Comparison of ENCODE assay signal across 8 cellular contexts in the genomic region with DNA sequence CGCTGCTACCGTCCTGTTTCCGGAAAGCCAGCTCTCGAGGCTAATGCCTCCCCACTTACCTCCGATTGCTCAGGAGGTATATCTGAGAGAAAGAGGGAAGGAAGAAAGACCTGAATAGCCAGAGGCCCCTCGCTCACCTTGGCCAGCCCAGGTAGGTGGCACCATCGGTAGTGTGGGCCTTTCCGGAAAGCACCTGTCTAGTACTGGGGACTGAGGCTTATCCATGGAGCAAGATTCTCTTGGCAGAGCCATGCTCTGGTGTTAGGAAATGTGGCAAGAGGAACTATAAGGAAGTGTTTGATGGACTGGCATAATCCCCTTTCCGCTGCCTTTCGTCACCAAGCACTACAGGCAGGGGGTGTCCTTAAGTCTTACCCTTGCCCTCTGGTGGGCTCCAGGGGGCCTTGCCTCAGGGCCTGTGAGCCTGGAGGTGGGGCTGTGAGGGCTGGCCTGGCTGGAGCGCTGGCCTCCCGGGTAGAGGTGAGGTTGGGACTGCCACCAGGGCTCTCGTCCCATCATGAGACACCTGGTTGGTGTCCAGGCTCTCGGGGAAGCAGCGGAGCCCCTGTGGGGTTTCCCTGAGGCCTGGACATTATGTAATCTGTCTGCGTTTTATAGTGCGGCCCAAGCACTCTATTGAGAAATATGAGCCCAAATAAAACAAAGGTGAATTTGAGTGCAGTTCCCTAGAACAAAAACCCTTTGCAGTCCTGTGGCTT. TPM values are rescaled to one million over a fixed set of nuclear protein-coding genes. Genes with fewer than 3 reads are reported as not detected.
DNase-seq lines count a peak whose midpoint lies in the region; ATAC-seq and TF ChIP-seq lines count a peak whose summit lies in the region.

No MANE protein-coding gene starts in this region.

- no peak for DNase-seq in activated naive CD4-positive, alpha-beta T cell treated with anti-CD3 and anti-CD28 coated beads, Interleukin-2, amount 50 U/mL, for 72 hours (ENCODE audit: low spot score in 2 of 2)
- no peak for DNase-seq in activated naive CD8-positive, alpha-beta T cell treated with anti-CD3 and anti-CD28 coated beads, Interleukin-2, amount 10 ng/mL, durations not matched to agents 7 days and 5 days
- no peak for DNase-seq in tibial nerve (ENCODE audit: low spot score in 2 of 2)
- no peak for DNase-seq in putamen (ENCODE audit: low spot score)
- no peak for DNase-seq in NK-92 treated with Interleukin-12 subunit alpha and Interleukin-12 subunit beta, amount 100 ng/mL, for 24 hours (lab: John Stamatoyannopoulos, UW)

- peaks cover 71% of the 10 kb centered on the region for H3K4me1 Mint-ChIP-seq in activated naive CD4-positive, alpha-beta T cell treated with anti-CD3 and anti-CD28 coated beads, Interleukin-2, amount 50 U/mL, for 24 hours
- peaks cover 63% of the 10 kb centered on the region for H3K4me1 Mint-ChIP-seq in activated naive CD8-positive, alpha-beta T cell treated with anti-CD3 and anti-CD28 coated beads, Interleukin-2, amount 10 ng/mL, durations not matched to agents 7 days and 5 days

- POLR2A ChIA-PET in activated naive CD8-positive, alpha-beta T cell treated with anti-CD3 and anti-CD28 coated beads, Interleukin-2, amount 10 ng/mL, durations not matched to agents 7 days and 5 days (lab: Charles Lee) = interaction anchor here (1.6 to 3.1 kb wide), 2 partner anchors 22 to 133 kb away, joined by 5 to 24 read pairs; a partner anchor contains a TSS

- no peak overlapping the region for H3K27ac Mint-ChIP-seq in activated naive CD4-positive, alpha-beta T cell treated with anti-CD3 and anti-CD28 coated beads, Interleukin-2, amount 50 U/mL, for 24 hours
- H3K27ac Mint-ChIP-seq in activated naive CD4-positive, alpha-beta T cell treated with anti-CD3 and anti-CD28 coated beads, Interleukin-2, amount 50 U/mL, for 72 hours = no peak overlapping the region
- peak overlapping the region; percentile 90 for H3K27ac Mint-ChIP-seq in activated naive CD8-positive, alpha-beta T cell treated with anti-CD3 and anti-CD28 coated beads, Interleukin-2, amount 10 ng/mL, durations not matched to agents 7 days and 5 days

- no peaks in the 10 kb centered on the region for H3K9me3 Mint-ChIP-seq in activated naive CD4-positive, alpha-beta T cell treated with anti-CD3 and anti-CD28 coated beads, Interleukin-2, amount 50 U/mL, for 24 hours
- H3K9me3 Mint-ChIP-seq in activated naive CD4-positive, alpha-beta T cell treated with anti-CD3 and anti-CD28 coated beads, Interleukin-2, amount 50 U/mL, for 72 hours = peaks cover 3 to 5% of the 10 kb centered on the region in 2 donors
- H3K9me3 Mint-ChIP-seq in activated naive CD8-positive, alpha-beta T cell treated with anti-CD3 and anti-CD28 coated beads, Interleukin-2, amount 10 ng/mL, durations not matched to agents 7 days and 5 days = no peaks in the 10 kb centered on the region

- H3K27me3 Mint-ChIP-seq in activated naive CD4-positive, alpha-beta T cell treated with anti-CD3 and anti-CD28 coated beads, Interleukin-2, amount 50 U/mL, for 24 hours = no peaks in the 10 kb centered on the region
- peaks cover 8% of the 10 kb centered on the region for H3K27me3 Mint-ChIP-seq in activated naive CD8-positive, alpha-beta T cell treated with anti-CD3 and anti-CD28 coated beads, Interleukin-2, amount 10 ng/mL, durations not matched to agents 7 days and 5 days

- no peaks in the 10 kb centered on the region for H3K36me3 ChIP-seq in tibial nerve

- H3K9me3 ChIP-seq in tibial nerve = no peaks in the 10 kb centered on the region

- H3K4me1 ChIP-seq in tibial nerve = peaks cover 0 to 55% (median 28%) of the 10 kb centered on the region in 4 donors

- WGBS in tibial nerve, 2 donors = 69 to 77% methylated on average over 15 to 17 of the region's 17 CpGs

- H3K4me3 ChIP-seq in tibial nerve = peak overlapping the region in 3 of 4 donors; percentile 0 to 78 (median 73)

- H3K4me3 Mint-ChIP-seq in activated naive CD4-positive, alpha-beta T cell treated with anti-CD3 and anti-CD28 coated beads, Interleukin-2, amount 50 U/mL, for 24 hours = peak overlapping the region; percentile 89
- peak overlapping the region; percentile 91 for H3K4me3 Mint-ChIP-seq in activated naive CD8-positive, alpha-beta T cell treated with anti-CD3 and anti-CD28 coated beads, Interleukin-2, amount 10 ng/mL, durations not matched to agents 7 days and 5 days

- TF ChIP-seq CTCF in tibial nerve (IDR thresholded peaks at IDR 0.05) = no peak

- no peak for TF ChIP-seq POLR2A in tibial nerve (IDR thresholded peaks at IDR 0.05)

- ATAC-seq in activated naive CD4-positive, alpha-beta T cell treated with anti-CD3 and anti-CD28 coated beads, Interleukin-2, amount 50 U/mL, for 72 hours = no peak
- no peak for ATAC-seq in activated naive CD8-positive, alpha-beta T cell treated with anti-CD3 and anti-CD28 coated beads, Interleukin-2, amount 10 ng/mL, durations not matched to agents 7 days and 5 days (ENCODE audit: low read depth)
- no peak for ATAC-seq in GM19023 (IDR thresholded peaks at IDR 0.05; ENCODE audit: unreplicated experiment)

- H3K36me3 Mint-ChIP-seq in activated naive CD4-positive, alpha-beta T cell treated with anti-CD3 and anti-CD28 coated beads, Interleukin-2, amount 50 U/mL, for 24 hours = peaks cover 4% of the 10 kb centered on the region
- peaks cover 21 to 30% of the 10 kb centered on the region in 2 donors for H3K36me3 Mint-ChIP-seq in activated naive CD4-positive, alpha-beta T cell treated with anti-CD3 and anti-CD28 coated beads, Interleukin-2, amount 50 U/mL, for 72 hours
- peaks cover 34% of the 10 kb centered on the region for H3K36me3 Mint-ChIP-seq in activated naive CD8-positive, alpha-beta T cell treated with anti-CD3 and anti-CD28 coated beads, Interleukin-2, amount 10 ng/mL, durations not matched to agents 7 days and 5 days

- TF ChIP-seq EP300 in tibial nerve (IDR thresholded peaks at IDR 0.05) = peak in 1 of 2 donors; percentile 23

- H3K27ac ChIP-seq in layer of hippocampus (ENCODE audit: low read depth, low read length) (peak overlapping the region; percentile 27), tibial nerve (peak overlapping the region in 3 of 4 donors; percentile 50 to 89 (median 89))

- no peaks in the 10 kb centered on the region for H3K27me3 ChIP-seq in layer of hippocampus (ENCODE audit: control insufficient read depth, insufficient read depth, low read length)
- no peaks in the 10 kb centered on the region for H3K27me3 ChIP-seq in tibial nerve

RNA-seq across cellular contexts. Expression of a gene that starts 2.9 kb away (rescaled TPM):
- total RNA-seq in activated naive CD4-positive, alpha-beta T cell treated with anti-CD3 and anti-CD28 coated beads, Interleukin-2, amount 50 U/mL, for 72 hours = 10 to 100 TPM; 35.5 to 51.5 TPM
- 10 to 100 TPM; 65.4 to 76.7 TPM for total RNA-seq in activated naive CD8-positive, alpha-beta T cell treated with anti-CD3 and anti-CD28 coated beads, Interleukin-2, amount 10 ng/mL, durations not matched to agents 7 days and 5 days
- total RNA-seq in tibial nerve = 10 to 100 TPM; 28.2 to 48.8 (median 31.8) TPM
